ENCODE assay signal across 8 cellular contexts in the genomic region with DNA sequence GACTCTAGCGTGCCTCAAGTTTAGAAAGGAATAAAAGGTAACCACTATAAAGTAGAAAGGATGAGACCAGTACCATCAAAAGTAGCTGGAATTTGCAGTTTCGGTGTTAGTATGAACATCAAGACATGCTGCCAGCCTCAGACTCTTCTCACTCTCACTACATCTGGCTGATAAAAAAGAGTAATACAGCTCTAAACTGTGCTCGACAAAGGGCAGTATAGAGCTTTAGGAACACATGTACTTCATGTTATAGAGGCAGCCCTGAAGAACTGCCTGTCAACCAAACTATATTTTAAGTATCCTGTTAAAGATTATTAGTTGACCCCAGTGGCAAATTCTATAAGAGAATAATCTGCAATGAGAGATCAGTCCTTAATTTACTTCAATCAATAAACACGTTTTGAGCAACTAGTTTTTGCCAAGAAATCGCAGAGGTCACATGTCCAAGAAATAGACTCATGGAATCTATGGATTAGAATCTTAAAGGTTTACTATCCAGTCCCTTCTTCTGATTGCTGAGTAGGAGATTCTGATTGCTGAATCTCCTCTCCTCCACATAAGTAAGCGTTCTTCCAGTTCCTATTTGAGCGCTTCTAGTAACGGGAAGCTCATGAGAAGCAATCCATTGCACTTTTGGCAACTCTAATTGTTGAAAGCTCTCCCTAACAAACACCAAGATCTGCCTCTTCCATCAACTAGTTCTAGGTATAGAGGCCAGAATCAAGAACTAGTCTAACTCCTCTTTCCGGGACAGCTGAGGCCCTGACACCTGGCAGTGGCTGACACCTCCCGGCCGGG. TPM values are rescaled to one million over a fixed set of nuclear protein-coding genes. Genes with fewer than 3 reads are reported as not detected.
DNase-seq lines count a peak whose midpoint lies in the region; ATAC-seq and TF ChIP-seq lines count a peak whose summit lies in the region.

No MANE protein-coding gene starts in this region.

- H3K4me3 ChIP-seq in CD4-positive, alpha-beta memory T cell (ENCODE audit: low read length in 2 of 2): peak overlapping the region; percentile 4 to 82
- peak overlapping the region; percentile 86 for H3K4me3 ChIP-seq in fibroblast of the aortic adventitia (ENCODE audit: low read depth, low read length)
- H3K4me3 ChIP-seq in psoas muscle: peak overlapping the region; percentile 91

- H3K27ac ChIP-seq in CD4-positive, alpha-beta memory T cell (ENCODE audit: low read depth, low read length): peak overlapping the region; percentile 68
- H3K27ac ChIP-seq in psoas muscle: peak overlapping the region; percentile 95

- DNase-seq in CD4-positive, alpha-beta memory T cell: peak in 1 of 5 donors; percentile 6
- DNase-seq in HCEC 1CT: peak; percentile 36
- DNase-seq in T-cell: no peak
- DNase-seq in fibroblast of the aortic adventitia (ENCODE audit: low read depth): peak; percentile 46
- DNase-seq in psoas muscle: no peak
- no peak for DNase-seq in amniotic stem cell (lab: John Stamatoyannopoulos, UW)

- 9 to 14% (median 11%) methylated on average over 11 of the region's 11 CpGs for WGBS in psoas muscle, 3 donors

- no peaks in the 10 kb centered on the region for H3K9me3 ChIP-seq in CD4-positive, alpha-beta memory T cell (ENCODE audit: control insufficient read depth in 1 of 2, low read length in 2 of 2)
- H3K9me3 ChIP-seq in psoas muscle: no peaks in the 10 kb centered on the region

- CTCF ChIA-PET in CD4-positive, alpha-beta memory T cell (lab: Charles Lee; ENCODE audit: partially characterized antibody): interaction anchor here (1.1 to 3.6 kb wide), 3 partner anchors 13 to 560 kb away, joined by 4 to 17 read pairs (median 4); a partner anchor contains a TSS
- CTCF ChIA-PET in T-cell (lab: Charles Lee): interaction anchor here (0.5 to 1.7 kb wide), 5 partner anchors 9 to 1254 kb away, joined by 3 to 8 read pairs (median 3); a partner anchor contains a TSS

- TF ChIP-seq CTCF in fibroblast of the aortic adventitia (IDR thresholded peaks at IDR 0.05; ENCODE audit: insufficient read depth, low read length): no peak
- no peak for TF ChIP-seq CTCF in psoas muscle (IDR thresholded peaks at IDR 0.05)

- peak overlapping the region; percentile 86 to 98 (median 96) for H3K27ac Mint-ChIP-seq in CD4-positive, alpha-beta memory T cell
- peak overlapping the region; percentile 73 to 98 for H3K27ac Mint-ChIP-seq in T-cell

- peaks cover 0 to 2% (median 0%) of the 10 kb centered on the region in 8 donors for H3K9me3 Mint-ChIP-seq in CD4-positive, alpha-beta memory T cell
- no peaks in the 10 kb centered on the region for H3K9me3 Mint-ChIP-seq in T-cell

- peak overlapping the region; percentile 86 to 96 (median 92) for H3K4me3 Mint-ChIP-seq in CD4-positive, alpha-beta memory T cell
- H3K4me3 Mint-ChIP-seq in T-cell: peak overlapping the region; percentile 87 to 91 (median 90)

- no peaks in the 10 kb centered on the region for H3K27me3 Mint-ChIP-seq in CD4-positive, alpha-beta memory T cell
- peaks cover 0 to 2% of the 10 kb centered on the region in 2 donors for H3K27me3 Mint-ChIP-seq in T-cell

- H3K27me3 ChIP-seq in CD4-positive, alpha-beta memory T cell (ENCODE audit: insufficient read depth, low read length): no peaks in the 10 kb centered on the region
- H3K27me3 ChIP-seq in psoas muscle (ENCODE audit: insufficient read depth in 3 of 3, low read length in 2 of 3): no peaks in the 10 kb centered on the region

- H3K4me1 Mint-ChIP-seq in CD4-positive, alpha-beta memory T cell: peaks cover 41 to 56% (median 49%) of the 10 kb centered on the region in 4 donors
- peaks cover 55 to 64% (median 58%) of the 10 kb centered on the region in 3 donors for H3K4me1 Mint-ChIP-seq in T-cell

- intact Hi-C loops in CD4-positive, alpha-beta memory T cell (cut with micrococcal nuclease): loop anchor here (5.0 to 10.0 kb wide), 4 partner anchors 206 to 1099 kb away; a partner anchor contains a TSS
- intact Hi-C loops in psoas muscle (cut with DNase I): loop anchor here (5.0 to 10.0 kb wide), 2 partner anchors 231 to 286 kb away; a partner anchor contains a TSS

- peaks cover 1% of the 10 kb centered on the region for H3K36me3 ChIP-seq in CD4-positive, alpha-beta memory T cell (ENCODE audit: insufficient read depth, low read length)
- peaks cover 4 to 26% of the 10 kb centered on the region in 2 donors for H3K36me3 ChIP-seq in psoas muscle (ENCODE audit: insufficient read depth in 1 of 2, low read depth in 1 of 2)

- peaks cover 44% of the 10 kb centered on the region for H3K4me1 ChIP-seq in CD4-positive, alpha-beta memory T cell (ENCODE audit: insufficient read depth, low read length)
- H3K4me1 ChIP-seq in psoas muscle: peaks cover 29% of the 10 kb centered on the region

- no peak for ATAC-seq in T-cell (replicated peaks in 1 of 4)
- ATAC-seq in psoas muscle: peak in 1 of 4 donors; percentile 4
- no peak for ATAC-seq in GM19397 (IDR thresholded peaks at IDR 0.05; ENCODE audit: unreplicated experiment)
- no peak for ATAC-seq in GM19351 (IDR thresholded peaks at IDR 0.05; ENCODE audit: unreplicated experiment)

- peaks cover 12 to 23% of the 10 kb centered on the region in 2 donors for H3K36me3 Mint-ChIP-seq in CD4-positive, alpha-beta memory T cell
- peaks cover 7% of the 10 kb centered on the region for H3K36me3 Mint-ChIP-seq in T-cell

- POLR2A ChIA-PET in CD4-positive, alpha-beta memory T cell (lab: Charles Lee; ENCODE audit: partially characterized antibody): interaction anchor here (0.6 to 3.6 kb wide), 22 partner anchors 8 to 561 kb away, joined by 3 to 49 read pairs (median 5); a partner anchor contains a TSS
- POLR2A ChIA-PET in T-cell (lab: Charles Lee): interaction anchor here in 1 of 2 donors (0.6 to 2.9 kb wide), 3 partner anchors 63 to 226 kb away, joined by 3 to 19 read pairs (median 9); a partner anchor contains a TSS

RNA-seq across cellular contexts. Expression of a gene that starts 0.9 kb away (rescaled TPM):
- 10 to 100 TPM; 24.0 to 25.5 TPM for total RNA-seq in CD4-positive, alpha-beta memory T cell
- 10 to 100 TPM; 32.3 to 36.2 TPM for polyA plus RNA-seq in CD4-positive, alpha-beta memory T cell
- 10 to 100 TPM; 21.7 to 24.5 (median 23.3) TPM for total RNA-seq in T-cell
- 11.1 and 39.5 TPM in 2 replicates for total RNA-seq in fibroblast of the aortic adventitia (ENCODE audit: low replicate concordance)
- total RNA-seq in psoas muscle: 10 to 100 TPM in 3 of 4 donors, 1 to 10 TPM in 1; 9.0 to 17.6 (median 10.9) TPM
- polyA plus RNA-seq in psoas muscle: 10 to 100 TPM in 1 of 3 donors, 1 to 10 TPM in 2; 5.2 to 12.8 (median 8.5) TPM

Comparison
In these comparisons a context has a peak if more than half of its experiments do, and no peak if none do; other contexts are left out.
1. DNase-seq: peak in HCEC 1CT (single experiment) and fibroblast of the aortic adventitia (single experiment); none in T-cell (0 of 34), psoas muscle (0 of 2) and amniotic stem cell (single experiment).
2. Peak in every context shown above with its lines, with median percentiles within 50 percentile points of each other: H3K4me3 ChIP-seq.